Comparison of ENCODE assay signal across 1 cellular context in the genomic region with DNA sequence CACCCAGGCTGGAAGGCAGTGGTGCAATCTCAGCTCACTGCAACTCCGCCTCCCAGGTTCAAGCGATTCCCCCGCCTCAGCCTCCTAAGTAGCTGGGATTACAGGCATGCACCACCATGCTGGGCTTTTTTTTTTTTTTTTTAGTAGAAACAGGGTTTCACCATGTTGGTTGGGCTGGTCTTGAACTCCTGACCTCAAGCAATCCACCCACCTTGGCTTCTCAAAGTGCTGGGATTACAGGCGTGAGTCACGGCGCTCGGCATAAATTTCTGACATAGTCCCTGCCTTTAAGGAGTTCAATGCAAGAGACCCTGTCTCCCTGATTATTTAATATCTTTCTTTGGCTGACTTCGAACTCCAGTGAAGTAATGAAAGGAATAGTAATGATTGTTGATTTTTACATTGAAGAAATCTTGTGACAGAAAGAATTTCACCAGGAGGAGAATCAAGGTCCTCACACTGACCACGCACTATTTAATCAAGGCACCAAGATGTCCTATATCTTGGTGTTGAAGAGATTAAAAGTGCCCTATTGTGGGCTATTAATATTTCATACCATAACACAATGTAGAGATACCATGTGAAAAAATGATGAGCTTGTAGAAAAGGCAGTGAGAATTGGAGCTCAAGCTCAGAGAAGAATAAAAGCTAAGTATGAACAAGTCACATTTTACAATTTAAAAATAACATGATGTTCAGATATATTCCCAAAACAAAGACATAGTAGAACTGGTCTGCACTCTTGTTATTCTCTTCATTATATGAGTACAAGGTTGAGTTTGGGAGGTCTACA.
TF ChIP-seq lines count a peak whose summit lies in the region.

No MANE protein-coding gene starts in this region.

TF ChIP-seq in HCT116, 20 proteins besides CTCF, POLR2A, EP300 and RAD21:
- TF ChIP-seq SRF (IDR thresholded peaks at IDR 0.05; ENCODE audit: low read depth) (no peak), EZH2 (IDR thresholded peaks at IDR 0.05) (no peak), SP1 (IDR thresholded peaks at IDR 0.05; ENCODE audit: low read depth) (peak; percentile 41; the same call in 1 of the 2 replicates), ELF1 (IDR thresholded peaks at IDR 0.05; ENCODE audit: borderline replicate concordance, low read depth) (no peak), YY1 (IDR thresholded peaks at IDR 0.05; ENCODE audit: extremely low read depth, insufficient replicate concordance, low read depth, low read length) (no peak), EGR1 (IDR thresholded peaks at IDR 0.05; ENCODE audit: low read depth) (peak; percentile 61; the same call in 1 of the 2 replicates), CEBPB (IDR thresholded peaks at IDR 0.05; ENCODE audit: low read depth) (no peak; the same call in 1 of the 2 replicates), ZFX (IDR thresholded peaks at IDR 0.05) (no peak), POLR2AphosphoS5 (IDR thresholded peaks at IDR 0.05; ENCODE audit: low read depth, low read length) (no peak), ZNF274 (IDR thresholded peaks at IDR 0.05; ENCODE audit: low read depth, low read length) (no peak), JUND (IDR thresholded peaks at IDR 0.05) (no peak), FOSL1 (IDR thresholded peaks at IDR 0.05; ENCODE audit: low read depth) (0 out of 2 replicates have a peak, but pooled peaks have one; percentile 28), EZH2phosphoT487 (IDR thresholded peaks at IDR 0.05; ENCODE audit: borderline replicate concordance) (no peak)
- TF ChIP-seq, protein P1, sequence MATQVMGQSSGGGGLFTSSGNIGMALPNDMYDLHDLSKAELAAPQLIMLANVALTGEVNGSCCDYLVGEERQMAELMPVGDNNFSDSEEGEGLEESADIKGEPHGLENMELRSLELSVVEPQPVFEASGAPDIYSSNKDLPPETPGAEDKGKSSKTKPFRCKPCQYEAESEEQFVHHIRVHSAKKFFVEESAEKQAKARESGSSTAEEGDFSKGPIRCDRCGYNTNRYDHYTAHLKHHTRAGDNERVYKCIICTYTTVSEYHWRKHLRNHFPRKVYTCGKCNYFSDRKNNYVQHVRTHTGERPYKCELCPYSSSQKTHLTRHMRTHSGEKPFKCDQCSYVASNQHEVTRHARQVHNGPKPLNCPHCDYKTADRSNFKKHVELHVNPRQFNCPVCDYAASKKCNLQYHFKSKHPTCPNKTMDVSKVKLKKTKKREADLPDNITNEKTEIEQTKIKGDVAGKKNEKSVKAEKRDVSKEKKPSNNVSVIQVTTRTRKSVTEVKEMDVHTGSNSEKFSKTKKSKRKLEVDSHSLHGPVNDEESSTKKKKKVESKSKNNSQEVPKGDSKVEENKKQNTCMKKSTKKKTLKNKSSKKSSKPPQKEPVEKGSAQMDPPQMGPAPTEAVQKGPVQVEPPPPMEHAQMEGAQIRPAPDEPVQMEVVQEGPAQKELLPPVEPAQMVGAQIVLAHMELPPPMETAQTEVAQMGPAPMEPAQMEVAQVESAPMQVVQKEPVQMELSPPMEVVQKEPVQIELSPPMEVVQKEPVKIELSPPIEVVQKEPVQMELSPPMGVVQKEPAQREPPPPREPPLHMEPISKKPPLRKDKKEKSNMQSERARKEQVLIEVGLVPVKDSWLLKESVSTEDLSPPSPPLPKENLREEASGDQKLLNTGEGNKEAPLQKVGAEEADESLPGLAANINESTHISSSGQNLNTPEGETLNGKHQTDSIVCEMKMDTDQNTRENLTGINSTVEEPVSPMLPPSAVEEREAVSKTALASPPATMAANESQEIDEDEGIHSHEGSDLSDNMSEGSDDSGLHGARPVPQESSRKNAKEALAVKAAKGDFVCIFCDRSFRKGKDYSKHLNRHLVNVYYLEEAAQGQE (IDR thresholded peaks at IDR 0.05; ENCODE audit: low read depth) = no peak
- TF ChIP-seq, protein P2, sequence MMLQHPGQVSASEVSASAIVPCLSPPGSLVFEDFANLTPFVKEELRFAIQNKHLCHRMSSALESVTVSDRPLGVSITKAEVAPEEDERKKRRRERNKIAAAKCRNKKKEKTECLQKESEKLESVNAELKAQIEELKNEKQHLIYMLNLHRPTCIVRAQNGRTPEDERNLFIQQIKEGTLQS (IDR thresholded peaks at IDR 0.05) = no peak
- TF ChIP-seq, protein P3, sequence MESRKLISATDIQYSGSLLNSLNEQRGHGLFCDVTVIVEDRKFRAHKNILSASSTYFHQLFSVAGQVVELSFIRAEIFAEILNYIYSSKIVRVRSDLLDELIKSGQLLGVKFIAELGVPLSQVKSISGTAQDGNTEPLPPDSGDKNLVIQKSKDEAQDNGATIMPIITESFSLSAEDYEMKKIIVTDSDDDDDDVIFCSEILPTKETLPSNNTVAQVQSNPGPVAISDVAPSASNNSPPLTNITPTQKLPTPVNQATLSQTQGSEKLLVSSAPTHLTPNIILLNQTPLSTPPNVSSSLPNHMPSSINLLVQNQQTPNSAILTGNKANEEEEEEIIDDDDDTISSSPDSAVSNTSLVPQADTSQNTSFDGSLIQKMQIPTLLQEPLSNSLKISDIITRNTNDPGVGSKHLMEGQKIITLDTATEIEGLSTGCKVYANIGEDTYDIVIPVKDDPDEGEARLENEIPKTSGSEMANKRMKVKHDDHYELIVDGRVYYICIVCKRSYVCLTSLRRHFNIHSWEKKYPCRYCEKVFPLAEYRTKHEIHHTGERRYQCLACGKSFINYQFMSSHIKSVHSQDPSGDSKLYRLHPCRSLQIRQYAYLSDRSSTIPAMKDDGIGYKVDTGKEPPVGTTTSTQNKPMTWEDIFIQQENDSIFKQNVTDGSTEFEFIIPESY (IDR thresholded peaks at IDR 0.05; ENCODE audit: extremely low read depth, insufficient replicate concordance, low read length) = no peak
- TF ChIP-seq, protein P4, sequence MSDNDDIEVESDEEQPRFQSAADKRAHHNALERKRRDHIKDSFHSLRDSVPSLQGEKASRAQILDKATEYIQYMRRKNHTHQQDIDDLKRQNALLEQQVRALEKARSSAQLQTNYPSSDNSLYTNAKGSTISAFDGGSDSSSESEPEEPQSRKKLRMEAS (IDR thresholded peaks at IDR 0.05) = no peak
